2 cellular contexts compared by ENCODE assay signal in the genomic region with DNA sequence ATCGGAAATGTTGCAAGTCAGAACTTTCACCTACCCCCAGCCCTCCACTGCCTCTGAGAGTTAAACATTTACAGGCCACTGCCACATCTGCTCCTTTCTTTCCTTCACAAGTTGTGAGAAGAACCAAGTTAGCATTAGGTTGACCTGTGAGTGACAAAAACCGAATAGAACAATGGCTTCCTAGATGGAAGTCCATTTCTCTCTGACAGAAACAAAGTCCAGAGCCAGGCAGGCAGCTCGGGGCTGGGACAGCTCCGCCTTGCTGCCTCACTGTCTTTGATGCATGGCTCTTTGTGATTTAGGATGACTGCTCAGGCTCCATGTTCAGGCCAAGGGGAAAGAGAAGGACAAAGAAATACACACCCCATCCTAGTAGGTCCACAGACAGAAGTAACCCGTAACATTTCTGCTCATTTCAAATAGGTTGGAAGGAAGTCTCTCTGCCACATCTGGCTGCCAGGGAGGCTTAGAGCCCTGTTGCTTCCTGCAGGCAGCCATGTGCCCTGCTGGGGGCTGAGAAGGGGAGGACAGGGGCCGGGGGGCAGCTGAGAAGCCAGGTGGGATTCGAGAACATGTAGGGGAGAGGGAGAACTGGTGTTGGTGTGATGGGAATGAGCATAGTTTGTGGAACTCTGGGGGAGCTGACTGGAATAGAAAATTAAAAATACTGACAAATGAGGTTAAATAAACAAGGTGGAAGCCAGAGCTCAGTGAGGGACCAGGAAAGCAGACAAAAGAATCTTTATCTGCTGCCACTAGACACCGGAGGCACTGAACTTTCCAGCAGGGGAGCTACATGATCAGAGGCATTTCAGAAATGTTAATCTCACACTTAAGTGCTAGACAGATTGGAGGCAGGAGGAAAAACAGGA.
TF ChIP-seq lines count a peak whose summit lies in the region.

No MANE protein-coding gene starts in this region.

TF ChIP-seq in Ishikawa, 13 proteins besides CTCF, POLR2A, EP300 and RAD21:
- peak; percentile 81; the same call in 1 of the 2 replicates for TF ChIP-seq ZBTB7A (IDR thresholded peaks at IDR 0.05; ENCODE audit: low read depth)
- TF ChIP-seq FOXM1 (IDR thresholded peaks at IDR 0.05; ENCODE audit: borderline replicate concordance, low read depth), result peak; percentile 99
- 0 out of 2 replicates have a peak, but pooled peaks have one; percentile 32 for TF ChIP-seq TAF1 (IDR thresholded peaks at IDR 0.05; ENCODE audit: low read depth)
- TF ChIP-seq NFIC (IDR thresholded peaks at IDR 0.05), result peak; percentile 96
- no peak for TF ChIP-seq EGR1 (IDR thresholded peaks at IDR 0.05)
- TF ChIP-seq, protein P1, sequence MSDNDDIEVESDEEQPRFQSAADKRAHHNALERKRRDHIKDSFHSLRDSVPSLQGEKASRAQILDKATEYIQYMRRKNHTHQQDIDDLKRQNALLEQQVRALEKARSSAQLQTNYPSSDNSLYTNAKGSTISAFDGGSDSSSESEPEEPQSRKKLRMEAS (IDR thresholded peaks at IDR 0.05), result peak; percentile 53; the same call in 1 of the 2 replicates
- TF ChIP-seq, protein P2, sequence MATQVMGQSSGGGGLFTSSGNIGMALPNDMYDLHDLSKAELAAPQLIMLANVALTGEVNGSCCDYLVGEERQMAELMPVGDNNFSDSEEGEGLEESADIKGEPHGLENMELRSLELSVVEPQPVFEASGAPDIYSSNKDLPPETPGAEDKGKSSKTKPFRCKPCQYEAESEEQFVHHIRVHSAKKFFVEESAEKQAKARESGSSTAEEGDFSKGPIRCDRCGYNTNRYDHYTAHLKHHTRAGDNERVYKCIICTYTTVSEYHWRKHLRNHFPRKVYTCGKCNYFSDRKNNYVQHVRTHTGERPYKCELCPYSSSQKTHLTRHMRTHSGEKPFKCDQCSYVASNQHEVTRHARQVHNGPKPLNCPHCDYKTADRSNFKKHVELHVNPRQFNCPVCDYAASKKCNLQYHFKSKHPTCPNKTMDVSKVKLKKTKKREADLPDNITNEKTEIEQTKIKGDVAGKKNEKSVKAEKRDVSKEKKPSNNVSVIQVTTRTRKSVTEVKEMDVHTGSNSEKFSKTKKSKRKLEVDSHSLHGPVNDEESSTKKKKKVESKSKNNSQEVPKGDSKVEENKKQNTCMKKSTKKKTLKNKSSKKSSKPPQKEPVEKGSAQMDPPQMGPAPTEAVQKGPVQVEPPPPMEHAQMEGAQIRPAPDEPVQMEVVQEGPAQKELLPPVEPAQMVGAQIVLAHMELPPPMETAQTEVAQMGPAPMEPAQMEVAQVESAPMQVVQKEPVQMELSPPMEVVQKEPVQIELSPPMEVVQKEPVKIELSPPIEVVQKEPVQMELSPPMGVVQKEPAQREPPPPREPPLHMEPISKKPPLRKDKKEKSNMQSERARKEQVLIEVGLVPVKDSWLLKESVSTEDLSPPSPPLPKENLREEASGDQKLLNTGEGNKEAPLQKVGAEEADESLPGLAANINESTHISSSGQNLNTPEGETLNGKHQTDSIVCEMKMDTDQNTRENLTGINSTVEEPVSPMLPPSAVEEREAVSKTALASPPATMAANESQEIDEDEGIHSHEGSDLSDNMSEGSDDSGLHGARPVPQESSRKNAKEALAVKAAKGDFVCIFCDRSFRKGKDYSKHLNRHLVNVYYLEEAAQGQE (IDR thresholded peaks at IDR 0.05; ENCODE audit: low read depth), result no peak
- peak; percentile 99 for TF ChIP-seq TCF12 (IDR thresholded peaks at IDR 0.05; ENCODE audit: low read depth)
- TF ChIP-seq CEBPB (IDR thresholded peaks at IDR 0.05), result peak; percentile 74; the same call in 1 of the 2 replicates
- TF ChIP-seq, protein P3, sequence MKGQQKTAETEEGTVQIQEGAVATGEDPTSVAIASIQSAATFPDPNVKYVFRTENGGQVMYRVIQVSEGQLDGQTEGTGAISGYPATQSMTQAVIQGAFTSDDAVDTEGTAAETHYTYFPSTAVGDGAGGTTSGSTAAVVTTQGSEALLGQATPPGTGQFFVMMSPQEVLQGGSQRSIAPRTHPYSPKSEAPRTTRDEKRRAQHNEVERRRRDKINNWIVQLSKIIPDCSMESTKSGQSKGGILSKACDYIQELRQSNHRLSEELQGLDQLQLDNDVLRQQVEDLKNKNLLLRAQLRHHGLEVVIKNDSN (IDR thresholded peaks at IDR 0.05), result peak; percentile 19; the same call in 1 of the 2 replicates
- peak; percentile 38; the same call in 1 of the 2 replicates for TF ChIP-seq YY1 (IDR thresholded peaks at IDR 0.05; ENCODE audit: low read depth)
- TF ChIP-seq TEAD4 (IDR thresholded peaks at IDR 0.05), result peak; percentile 99
- TF ChIP-seq CREB1 (IDR thresholded peaks at IDR 0.05; ENCODE audit: low read depth), result no peak

TF ChIP-seq in GM12878, 131 proteins besides CTCF, POLR2A, EP300 and RAD21 (continues in another document):
- TF ChIP-seq MEF2B (IDR thresholded peaks at IDR 0.05; ENCODE audit: partially characterized antibody, poor library complexity, severe bottlenecking), result peak; percentile 17
- TF ChIP-seq LARP7 (IDR thresholded peaks at IDR 0.05), result no peak
- TF ChIP-seq EED (IDR thresholded peaks at IDR 0.05; ENCODE audit: low read depth), result no peak
- peak; percentile 69; the same call in 1 of the 2 replicates for TF ChIP-seq ATF7 (IDR thresholded peaks at IDR 0.05; ENCODE audit: low read depth)
- TF ChIP-seq DPF2 (IDR thresholded peaks at IDR 0.05), result peak; percentile 42; the same call in 1 of the 2 replicates
- TF ChIP-seq NR2C2 (IDR thresholded peaks at IDR 0.05; ENCODE audit: borderline replicate concordance, control insufficient read depth, insufficient read length, low read depth), result no peak
- no peak for TF ChIP-seq ZNF622 (IDR thresholded peaks at IDR 0.05)
- TF ChIP-seq MTA3 (IDR thresholded peaks at IDR 0.05; ENCODE audit: borderline replicate concordance, low read length), result no peak
- no peak for TF ChIP-seq NBN (IDR thresholded peaks at IDR 0.05)
- TF ChIP-seq, protein P4, sequence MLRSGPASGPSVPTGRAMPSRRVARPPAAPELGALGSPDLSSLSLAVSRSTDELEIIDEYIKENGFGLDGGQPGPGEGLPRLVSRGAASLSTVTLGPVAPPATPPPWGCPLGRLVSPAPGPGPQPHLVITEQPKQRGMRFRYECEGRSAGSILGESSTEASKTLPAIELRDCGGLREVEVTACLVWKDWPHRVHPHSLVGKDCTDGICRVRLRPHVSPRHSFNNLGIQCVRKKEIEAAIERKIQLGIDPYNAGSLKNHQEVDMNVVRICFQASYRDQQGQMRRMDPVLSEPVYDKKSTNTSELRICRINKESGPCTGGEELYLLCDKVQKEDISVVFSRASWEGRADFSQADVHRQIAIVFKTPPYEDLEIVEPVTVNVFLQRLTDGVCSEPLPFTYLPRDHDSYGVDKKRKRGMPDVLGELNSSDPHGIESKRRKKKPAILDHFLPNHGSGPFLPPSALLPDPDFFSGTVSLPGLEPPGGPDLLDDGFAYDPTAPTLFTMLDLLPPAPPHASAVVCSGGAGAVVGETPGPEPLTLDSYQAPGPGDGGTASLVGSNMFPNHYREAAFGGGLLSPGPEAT (IDR thresholded peaks at IDR 0.05; ENCODE audit: low read depth), result peak; percentile 58; the same call in 1 of the 2 replicates
- no peak for TF ChIP-seq SIN3A (IDR thresholded peaks at IDR 0.05; ENCODE audit: low read depth, low read length)
- TF ChIP-seq NR2F1 (conservative IDR thresholded peaks at IDR 0.05), result peak; percentile 52; the same call in 1 of the 2 replicates
- TF ChIP-seq SMC3 (IDR thresholded peaks at IDR 0.05; ENCODE audit: borderline replicate concordance, low read length), result no peak
- no peak for TF ChIP-seq PRDM15 (CRISPR knock-in tag; IDR thresholded peaks at IDR 0.05)
- TF ChIP-seq ZNF687 (IDR thresholded peaks at IDR 0.05), result peak; percentile 90
- no peak for TF ChIP-seq CREM (IDR thresholded peaks at IDR 0.05; ENCODE audit: low read depth)
- TF ChIP-seq, protein P5, sequence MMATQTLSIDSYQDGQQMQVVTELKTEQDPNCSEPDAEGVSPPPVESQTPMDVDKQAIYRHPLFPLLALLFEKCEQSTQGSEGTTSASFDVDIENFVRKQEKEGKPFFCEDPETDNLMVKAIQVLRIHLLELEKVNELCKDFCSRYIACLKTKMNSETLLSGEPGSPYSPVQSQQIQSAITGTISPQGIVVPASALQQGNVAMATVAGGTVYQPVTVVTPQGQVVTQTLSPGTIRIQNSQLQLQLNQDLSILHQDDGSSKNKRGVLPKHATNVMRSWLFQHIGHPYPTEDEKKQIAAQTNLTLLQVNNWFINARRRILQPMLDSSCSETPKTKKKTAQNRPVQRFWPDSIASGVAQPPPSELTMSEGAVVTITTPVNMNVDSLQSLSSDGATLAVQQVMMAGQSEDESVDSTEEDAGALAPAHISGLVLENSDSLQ (IDR thresholded peaks at IDR 0.05), result peak; percentile 49
- no peak for TF ChIP-seq SMARCA5 (IDR thresholded peaks at IDR 0.05)
- TF ChIP-seq IKZF1 (conservative IDR thresholded peaks at IDR 0.05), result peak; percentile 81
- TF ChIP-seq ZBTB11 (CRISPR knock-in tag; IDR thresholded peaks at IDR 0.05), result no peak
- peak; percentile 84 to 86; a peak in 3 of 4 replicates for TF ChIP-seq IKZF2 (IDR thresholded peaks at IDR 0.05)
